1 cellular context compared by ENCODE assay signal in genomic region chr7:103317009-103317408, GRCh38.
TF ChIP-seq lines count a peak whose summit lies in the region.

No MANE protein-coding gene starts in this region.

TF ChIP-seq in GM12878, 131 proteins besides CTCF, POLR2A, EP300 and RAD21:
- TF ChIP-seq POLR2AphosphoS5 (IDR thresholded peaks at IDR 0.05; ENCODE audit: low read length) (0 out of 2 replicates have a peak, but pooled peaks have one; percentile 29), NBN (IDR thresholded peaks at IDR 0.05) (no peak)
